Comparison of ENCODE assay signal across 10 cellular contexts in genomic region chr11:15361316-15361715, GRCh38.
"Had no signal": no experiment of that assay in that cellular context is flagged by ENCODE, and none has a peak within 500 bp of the region (broad histone marks: within the 10 kb centered on the region; RNA-seq: fewer than 3 reads in every experiment).

No MANE protein-coding gene starts in this region.

- H3K4me3 ChIP-seq: GM23248, HAP-1, K562 had no signal

- H3K9ac ChIP-seq: GM23248 had no signal

- FAIRE-seq: HTR-8/SVneo, K562 had no signal

- H3K4me1 ChIP-seq: HAP-1 had no signal

- H3K27ac ChIP-seq: GM23248 had no signal

- ATAC-seq: HCT116, K562 had no signal

- H3K36me3 ChIP-seq: HAP-1 had no signal

- DNase-seq: GM23248, GOT3, H7, HFFc6, IMR-90, KG1 had no signal
